ENCODE assay signal across 17 cellular contexts in genomic region chr5:7650755-7651154, GRCh38.
DNase-seq lines count a peak whose midpoint lies in the region; TF ChIP-seq lines count a peak whose summit lies in the region.
"Had no signal": no experiment of that assay in that cellular context is flagged by ENCODE, and none has a peak within 500 bp of the region (broad histone marks: within the 10 kb centered on the region; RNA-seq: fewer than 3 reads in every experiment).

No MANE protein-coding gene starts in this region.

- no peaks in the 10 kb centered on the region for H3K36me3 Mint-ChIP-seq in osteocyte (ENCODE audit: unreplicated experiment)

- H3K4me3 Mint-ChIP-seq in osteocyte (ENCODE audit: unreplicated experiment): no peak overlapping the region

- no peak for TF ChIP-seq CTCF in osteocyte (IDR thresholded peaks at IDR 0.05)

- no peak overlapping the region for H3K4me3 ChIP-seq in rectal smooth muscle tissue (ENCODE audit: low read length)
- H3K4me3 ChIP-seq: A549, PC-9, SJSA1 had no signal

- H3K27me3 Mint-ChIP-seq in osteocyte (ENCODE audit: unreplicated experiment): peaks cover 5% of the 10 kb centered on the region

- peaks cover 15% of the 10 kb centered on the region for H3K4me1 ChIP-seq in rectal smooth muscle tissue (ENCODE audit: control insufficient read depth, insufficient read depth, low read length)
- H3K4me1 ChIP-seq: A549, SJSA1 had no signal

- H3K4me1 Mint-ChIP-seq in osteocyte (ENCODE audit: unreplicated experiment): peaks cover 18% of the 10 kb centered on the region

- no peaks in the 10 kb centered on the region for H3K27me3 ChIP-seq in rectal smooth muscle tissue (ENCODE audit: control insufficient read depth, insufficient read depth, low read length)
- H3K27me3 ChIP-seq: SJSA1 had no signal

- DNase-seq in Ammon's horn (ENCODE audit: low spot score) (peak; percentile 62), NCI-H526 treated with DMSO at 0.1 percent for 48 hours (lab: John Stamatoyannopoulos, UW) (peak; percentile 4), globus pallidus (ENCODE audit: low spot score) (peak; percentile 47), osteocyte (ENCODE audit: extremely low spot score, unreplicated experiment) (no peak), NCI-H146 (lab: John Stamatoyannopoulos, UW) (no peak), NCI-H2081 (lab: John Stamatoyannopoulos, UW) (no peak), A172 (ENCODE audit: low spot score) (no peak)
- DNase-seq: GOT3, KG1, NCI-H1048, NCI-H345, NCI-H748 treated with DMSO at 0.1 percent for 48 hours, PC-9 had no signal

- peak overlapping the region; percentile 67 for H3K27ac ChIP-seq in rectal smooth muscle tissue (ENCODE audit: low read depth, low read length)
- H3K27ac ChIP-seq: A549, C4-2B, PC-9, SJSA1 had no signal

- H3K9me3 Mint-ChIP-seq in osteocyte (ENCODE audit: unreplicated experiment): no peaks in the 10 kb centered on the region

- no peak overlapping the region for H3K9ac ChIP-seq in rectal smooth muscle tissue (ENCODE audit: low read length)

- H3K36me3 ChIP-seq in rectal smooth muscle tissue (ENCODE audit: control insufficient read depth, insufficient read depth, low read length): no peaks in the 10 kb centered on the region
- H3K36me3 ChIP-seq: SJSA1 had no signal

- H3K27ac Mint-ChIP-seq in osteocyte (ENCODE audit: unreplicated experiment): no peak overlapping the region

Comparison
In these comparisons a context has a peak if more than half of its experiments do, and no peak if none do; other contexts are left out.
1. DNase-seq: peak in Ammon's horn (single experiment), NCI-H526 treated with DMSO at 0.1 percent for 48 hours (single experiment) and globus pallidus (single experiment); none in osteocyte (single experiment), NCI-H146 (single experiment), NCI-H2081 (0 of 2) and A172 (single experiment).